ENCODE assay signal across 7 cellular contexts in the genomic region with DNA sequence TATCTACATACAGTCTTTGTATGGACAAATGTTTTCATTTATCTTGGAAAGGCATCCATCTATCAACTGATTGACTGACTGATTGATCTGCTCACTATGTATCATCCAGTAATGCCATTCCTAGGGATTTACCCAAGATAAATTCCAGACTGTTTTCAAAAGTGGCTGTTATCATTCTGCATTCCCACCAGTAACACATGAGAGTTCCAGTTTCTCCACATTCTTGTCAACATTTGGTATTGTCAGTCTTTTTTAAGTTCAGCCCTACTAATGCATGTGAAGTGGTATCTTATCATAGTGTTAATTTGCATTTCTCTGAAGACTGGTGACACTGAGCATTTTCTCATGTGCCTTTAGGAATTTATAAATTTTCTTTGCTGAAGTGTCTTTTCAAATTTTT.
"Had no signal": no experiment of that assay in that cellular context is flagged by ENCODE, and none has a peak within 500 bp of the region (broad histone marks: within the 10 kb centered on the region; RNA-seq: fewer than 3 reads in every experiment).

No MANE protein-coding gene starts in this region.

- H3K9ac ChIP-seq: KMS-11 had no signal

- H3K27ac ChIP-seq: HL-60, KMS-11 had no signal

- ATAC-seq: K562 had no signal

- DNase-seq: IMR-90, KBM-7, KG1 had no signal

- FAIRE-seq: HTR-8/SVneo, K562 had no signal

- H3K4me2 ChIP-seq: KMS-11 had no signal

- H3K4me3 ChIP-seq: K562 had no signal
